Comparison of ENCODE assay signal across 8 cellular contexts in the genomic region with DNA sequence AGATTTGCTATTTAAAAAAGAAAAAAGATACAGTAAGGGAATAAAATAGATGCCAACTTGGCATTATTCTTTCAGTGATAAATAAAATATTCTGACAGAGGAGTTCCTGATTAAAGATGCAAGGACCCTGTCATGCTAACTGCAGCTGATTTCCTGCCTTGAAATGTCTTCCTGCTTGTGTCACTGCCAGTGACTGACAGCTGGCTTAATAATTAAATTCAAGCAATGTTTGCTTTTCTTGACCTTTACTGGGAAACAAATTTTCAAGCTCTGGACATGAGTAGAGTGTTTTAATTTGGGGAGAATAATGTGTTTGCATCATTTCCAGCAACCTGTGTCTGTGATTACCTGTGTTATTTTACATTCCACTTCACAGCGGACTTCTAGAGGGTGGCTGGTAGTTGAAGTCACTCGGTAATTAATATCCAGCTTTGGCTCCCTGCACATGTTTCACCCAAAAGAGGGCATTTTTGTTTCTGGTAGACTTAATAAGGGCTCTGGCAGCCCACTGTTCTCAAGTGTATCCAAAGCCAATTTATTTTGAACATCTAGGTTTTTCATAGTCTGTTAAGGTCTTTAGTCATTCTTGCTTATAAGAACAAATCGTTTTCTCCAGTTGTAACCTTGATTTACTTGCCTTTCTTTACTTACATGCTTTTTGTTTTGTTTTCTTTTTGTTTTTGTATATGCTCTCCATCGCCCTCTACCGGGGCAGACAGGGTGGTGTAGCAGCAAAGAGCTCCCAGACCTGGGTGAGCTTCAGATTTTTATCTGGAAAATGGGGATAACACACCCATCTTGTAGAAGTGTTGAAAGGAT. TPM values are rescaled to one million over a fixed set of nuclear protein-coding genes. Genes with fewer than 3 reads are reported as not detected.
DNase-seq lines count a peak whose midpoint lies in the region; ATAC-seq and TF ChIP-seq lines count a peak whose summit lies in the region.

No MANE protein-coding gene starts in this region.

- H3K4me2 ChIP-seq in OCI-LY3 (ENCODE audit: low read length), result no peak overlapping the region

- H3K36me3 ChIP-seq in OCI-LY3 (replicated peaks; ENCODE audit: low read depth, low read length), result peaks cover 3% of the 10 kb centered on the region
- H3K36me3 ChIP-seq in sigmoid colon, result no peaks in the 10 kb centered on the region

- H3K9ac ChIP-seq in OCI-LY3 (ENCODE audit: low read length), result no peak overlapping the region

- H3K27ac Mint-ChIP-seq in HFFc6, result no peak overlapping the region

- no peak overlapping the region for H2AFZ ChIP-seq in OCI-LY3 (ENCODE audit: low read depth, low read length)

- peak overlapping the region; percentile 27 for H3K4me3 Mint-ChIP-seq in HFFc6

- ATAC-seq in GM21619 (IDR thresholded peaks at IDR 0.05; ENCODE audit: unreplicated experiment), result no peak

- 0 out of 2 replicates have a peak, but pooled peaks cover 5% of the 10 kb centered on the region for H3K9me3 Mint-ChIP-seq in HFFc6

- 24 to 38% methylated on average over 5 of the region's 5 CpGs for WGBS in sigmoid colon, 2 donors

- H3K9me3 ChIP-seq in OCI-LY3 (ENCODE audit: insufficient read depth, low read length) (no peaks in the 10 kb centered on the region), sigmoid colon (no peaks in the 10 kb centered on the region)

- TF ChIP-seq EP300 in sigmoid colon (IDR thresholded peaks at IDR 0.05), result no peak

- no peak for TF ChIP-seq POLR2A in sigmoid colon (IDR thresholded peaks at IDR 0.05)

- no peak overlapping the region for H3K4me3 ChIP-seq in OCI-LY3 (ENCODE audit: low read length)
- H3K4me3 ChIP-seq in sigmoid colon, result no peak overlapping the region

- intact Hi-C loops in sigmoid colon (cut with DNase I), result no loop called here

- H4K20me1 ChIP-seq in OCI-LY3 (ENCODE audit: insufficient read depth, low read length), result no peaks in the 10 kb centered on the region

- H3K27me3 ChIP-seq in OCI-LY3 (ENCODE audit: low read depth, low read length) (no peaks in the 10 kb centered on the region), sigmoid colon (no peaks in the 10 kb centered on the region)

- H3K27me3 Mint-ChIP-seq in HFFc6 (ENCODE audit: insufficient read depth), result peaks cover 7% of the 10 kb centered on the region

- H3K79me2 ChIP-seq in OCI-LY3 (ENCODE audit: low read length), result no peaks in the 10 kb centered on the region

- H3K27ac ChIP-seq in OCI-LY3 (ENCODE audit: low read length) (no peak overlapping the region), sigmoid colon (no peak overlapping the region)

- H3K36me3 Mint-ChIP-seq in HFFc6 (ENCODE audit: low read depth), result no peaks in the 10 kb centered on the region

- H3K4me1 ChIP-seq in OCI-LY3 (ENCODE audit: low read length) (peaks cover 9% of the 10 kb centered on the region), sigmoid colon (no peaks in the 10 kb centered on the region)

- peak; percentile 39 for DNase-seq in GM10266 (ENCODE audit: extremely low spot score)
- peak; percentile 45 for DNase-seq in HFFc6
- DNase-seq in activated T-helper 1 cell treated with Interleukin-2 at 50 U/mL for 16 hours (ENCODE audit: low read depth), result peak; percentile 9
- peak; percentile 1 for DNase-seq in globus pallidus (ENCODE audit: low spot score)
- no peak for DNase-seq in sigmoid colon
- no peak for DNase-seq in hippocampal formation (lab: John Stamatoyannopoulos, UW)

- H3K4me1 Mint-ChIP-seq in HFFc6 (ENCODE audit: low read depth), result no peaks in the 10 kb centered on the region; the same call in 1 of the 2 replicates

- peak; percentile 76 for TF ChIP-seq CTCF in GM10266 (IDR thresholded peaks at IDR 0.05; ENCODE audit: control insufficient read depth, insufficient read depth, low read depth, missing control alignments)
- peak; percentile 89 for TF ChIP-seq CTCF in HFFc6 (IDR thresholded peaks at IDR 0.05)
- peak; percentile 59 for TF ChIP-seq CTCF in OCI-LY3 (IDR thresholded peaks at IDR 0.05; ENCODE audit: low read depth, low read length)
- TF ChIP-seq CTCF in sigmoid colon (IDR thresholded peaks at IDR 0.05), result peak in 3 of 4 experiments; percentile 22 to 33 (median 25)

RNA-seq across cellular contexts. Expression of a gene that starts 48.5 kb away (rescaled TPM):
- total RNA-seq in HFFc6 (2021; fragmentation: NEBNext Ultra II Directional; extraction: Animal tissue kit (Norgen Biotek cat#: 25700)), result not detected
- total RNA-seq in sigmoid colon, result 1 to 10 TPM in 2 of 4 donors, under 1 TPM in 1, not detected in 1; 0.28 to 1.1 (median 1.1) TPM
- under 1 TPM in 1 of 3 donors, not detected in 2; 0.20 TPM for polyA plus RNA-seq in sigmoid colon

Comparison
In these comparisons a context has a peak if more than half of its experiments do, and no peak if none do; other contexts are left out.
1. DNase-seq: peak in GM10266 (single experiment), HFFc6 (single experiment), activated T-helper 1 cell treated with Interleukin-2 at 50 U/mL for 16 hours (single experiment) and globus pallidus (single experiment); none in sigmoid colon (single experiment) and hippocampal formation (0 of 2).
2. CTCF ChIP-seq: peak in every context shown above with its lines; median percentile 89 in HFFc6; 76 in GM10266; 59 in OCI-LY3; 25 in sigmoid colon.